ENCODE assay signal across 9 cellular contexts in genomic region chr2:55014962-55015939, GRCh38. TPM values are rescaled to one million over a fixed set of nuclear protein-coding genes. Genes with fewer than 3 reads are reported as not detected.
DNase-seq lines count a peak whose midpoint lies in the region; ATAC-seq and TF ChIP-seq lines count a peak whose summit lies in the region.
"Had no signal": no experiment of that assay in that cellular context is flagged by ENCODE, and none has a peak within 500 bp of the region (broad histone marks: within the 10 kb centered on the region; RNA-seq: fewer than 3 reads in every experiment).

No MANE protein-coding gene starts in this region.

- no peaks in the 10 kb centered on the region; the same call in none of the 2 replicates for H3K27me3 Mint-ChIP-seq in HFFc6 (ENCODE audit: insufficient read depth)
- peaks cover 0 to 3% (median under 1%) of the 10 kb centered on the region in 3 donors for H3K27me3 Mint-ChIP-seq in immature natural killer cell (ENCODE audit: low read depth in 3 of 3)
- H3K27me3 Mint-ChIP-seq: dendritic cell treated with granulocyte-macrophage colony-stimulating factor and Interleukin-4, amounts not matched to agents 40 ng/mL and 50 ng/mL, for 4 days had no signal

- no peaks in the 10 kb centered on the region for H3K27me3 ChIP-seq in brain microvascular endothelial cell (replicated peaks)

- H3K27ac Mint-ChIP-seq in HFFc6 = peak overlapping the region; percentile 78
- H3K27ac Mint-ChIP-seq in immature natural killer cell = peak overlapping the region in 3 of 6 donors; percentile 14 to 26 (median 24)
- H3K27ac Mint-ChIP-seq: dendritic cell treated with granulocyte-macrophage colony-stimulating factor and Interleukin-4, amounts not matched to agents 40 ng/mL and 50 ng/mL, for 4 days had no signal

- H3K4me3 Mint-ChIP-seq in HFFc6 (peak overlapping the region; percentile 58), immature natural killer cell (no peak overlapping the region)
- H3K4me3 Mint-ChIP-seq: dendritic cell treated with granulocyte-macrophage colony-stimulating factor and Interleukin-4, amounts not matched to agents 40 ng/mL and 50 ng/mL, for 4 days had no signal

- H3K9me3 Mint-ChIP-seq in HFFc6 (no peaks in the 10 kb centered on the region), immature natural killer cell (no peaks in the 10 kb centered on the region)
- H3K9me3 Mint-ChIP-seq: dendritic cell treated with granulocyte-macrophage colony-stimulating factor and Interleukin-4, amounts not matched to agents 40 ng/mL and 50 ng/mL, for 4 days had no signal

- no peak for ATAC-seq in GM18511 (IDR thresholded peaks at IDR 0.05; ENCODE audit: unreplicated experiment)

- peak; percentile 42 for DNase-seq in DMS114 treated with DMSO at 0.1 percent for 48 hours (lab: John Stamatoyannopoulos, UW; ENCODE audit: unreplicated experiment)
- DNase-seq in HFFc6 = peak; percentile 73
- DNase-seq in RKO (ENCODE audit: low spot score) = peak; percentile 70
- DNase-seq in brain microvascular endothelial cell = peak; percentile 48
- peak; percentile 17 to 42 (median 42) for DNase-seq in immature natural killer cell
- peak; percentile 27 for DNase-seq in stimulated activated CD4-positive, alpha-beta T cell treated with anti-CD3 and anti-CD28 coated beads, Interleukin-15, amount 100 ng/mL, for 24 hours
- no peak for DNase-seq in GM19238 (ENCODE audit: insufficient read length, low spot score)

- TF ChIP-seq CTCF in HFFc6 (IDR thresholded peaks at IDR 0.05) = peak; percentile 83
- TF ChIP-seq CTCF in brain microvascular endothelial cell (IDR thresholded peaks at IDR 0.05; ENCODE audit: low read depth, low read length, missing control alignments) = peak; percentile 76

- no peak overlapping the region for H3K4me3 ChIP-seq in brain microvascular endothelial cell (ENCODE audit: low read depth, low read length)

- H3K36me3 Mint-ChIP-seq in HFFc6 (ENCODE audit: low read depth) (peaks cover 18% of the 10 kb centered on the region), immature natural killer cell (no peaks in the 10 kb centered on the region)

- H3K36me3 ChIP-seq in brain microvascular endothelial cell (replicated peaks) = peaks cover 11% of the 10 kb centered on the region

- in situ Hi-C loops in brain microvascular endothelial cell (cut with HindIII; ENCODE audit: low pct_ligation_motif_present, low sequenced_read_pairs) = no loop called here

- peaks cover 64% of the 10 kb centered on the region for H3K4me1 Mint-ChIP-seq in HFFc6 (ENCODE audit: low read depth)
- peaks cover 60 to 83% of the 10 kb centered on the region in 2 donors for H3K4me1 Mint-ChIP-seq in immature natural killer cell

- no peak overlapping the region for H3K27ac ChIP-seq in brain microvascular endothelial cell

RNA-seq across cellular contexts. Expression of gene RTN4, which starts 35.0 kb away (rescaled TPM):
- total RNA-seq in HFFc6 (2021; fragmentation: NEBNext Ultra II Directional; extraction: Animal tissue kit (Norgen Biotek cat#: 25700)) = 1,000 to 10,000 TPM in 1 of 6 experiments, 100 to 1,000 TPM in 5; 820 to 1,001 (median 831) TPM
- 100 to 1,000 TPM in 2 of 3 donors, 10 to 100 TPM in 1; 75.8 to 173 (median 152) TPM for polyA plus RNA-seq in immature natural killer cell
